13 cellular contexts compared by ENCODE assay signal in the genomic region with DNA sequence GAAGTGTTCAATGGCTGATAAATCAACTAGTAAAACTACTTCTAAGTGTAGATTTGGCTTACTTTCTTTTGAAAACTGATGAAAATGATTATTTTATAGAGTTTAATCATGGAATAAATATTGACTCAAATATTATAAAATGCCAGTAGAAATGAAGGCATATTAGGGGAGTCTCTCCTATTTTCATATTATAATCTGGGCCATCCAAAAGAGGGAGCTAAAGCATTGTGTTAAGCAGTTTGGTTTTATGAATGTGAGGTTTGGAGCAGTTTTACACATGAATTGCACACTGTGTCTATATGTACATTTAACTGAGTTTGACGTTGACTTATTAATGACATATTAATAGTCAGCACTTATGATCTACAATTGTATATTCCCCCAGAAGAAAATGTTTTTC. TPM values are rescaled to one million over a fixed set of nuclear protein-coding genes. Genes with fewer than 3 reads are reported as not detected.
A peak's percentile ranks its signal among the peaks of the same experiment; 100 is the strongest.
DNase-seq lines count a peak whose midpoint lies in the region; ATAC-seq lines count a peak whose summit lies in the region.
"Had no signal": no experiment of that assay in that cellular context is flagged by ENCODE, and none has a peak within 500 bp of the region (broad histone marks: within the 10 kb centered on the region; RNA-seq: fewer than 3 reads in every experiment).

No MANE protein-coding gene starts in this region.

- H3K9ac ChIP-seq in adipocyte (ENCODE audit: low read length), result no peak overlapping the region
- H3K9ac ChIP-seq: parathyroid adenoma had no signal

- ATAC-seq in HG02763 (IDR thresholded peaks at IDR 0.05; ENCODE audit: unreplicated experiment), result no peak

- DNase-seq in DMS 273 (lab: John Stamatoyannopoulos, UW; ENCODE audit: unreplicated experiment) (peak; percentile 24), DMS 273 treated with DMSO at 0.1 percent for 48 hours (lab: John Stamatoyannopoulos, UW) (no peak), NCI-H2081 (lab: John Stamatoyannopoulos, UW) (peak; percentile 28 to 79), adipocyte (ENCODE audit: low read depth) (peak; percentile 45), myocyte (ENCODE audit: low read depth) (peak; percentile 69), NCI-H1048 (lab: John Stamatoyannopoulos, UW) (no peak), NCI-H2227 (lab: John Stamatoyannopoulos, UW; ENCODE audit: unreplicated experiment) (no peak)
- DNase-seq: 8988T; activated T-cell treated with anti-CD3 and anti-CD28 coated beads, Interleukin-2, amount 50 U/mL, for 24 hours; Right ventricle myocardium superior had no signal

- H3K27me3 ChIP-seq in adipocyte (replicated peaks; ENCODE audit: control insufficient read depth, insufficient read depth, low read length), result no peaks in the 10 kb centered on the region

- no peak overlapping the region for H3K4me3 ChIP-seq in adipocyte (ENCODE audit: low read length)

- H3K9me3 ChIP-seq in adipocyte (ENCODE audit: control insufficient read depth, low read length), result no peaks in the 10 kb centered on the region

- H3K4me1 ChIP-seq in adipocyte (ENCODE audit: control insufficient read depth, insufficient read depth, low read length), result no peaks in the 10 kb centered on the region
- H3K4me1 ChIP-seq: parathyroid adenoma had no signal

- no peaks in the 10 kb centered on the region for H3K36me3 ChIP-seq in adipocyte (ENCODE audit: control insufficient read depth, insufficient read depth, low read length, severe bottlenecking)

RNA-seq across cellular contexts. Expression of a gene that starts 17.4 kb away (rescaled TPM):
- not detected in 2 replicates for total RNA-seq in myocyte
- not detected for polyA plus RNA-seq in myocyte (2012)
- total RNA-seq: glomerular endothelial cell, Right ventricle myocardium superior had no signal

Comparison
In these comparisons a context has a peak if more than half of its experiments do, and no peak if none do; other contexts are left out.
1. DNase-seq: peak in DMS 273 (single experiment), NCI-H2081 (2 of 2), adipocyte (single experiment) and myocyte (single experiment); none in DMS 273 treated with DMSO at 0.1 percent for 48 hours (single experiment), NCI-H1048 (single experiment) and NCI-H2227 (single experiment).